Comparison of ENCODE assay signal across 19 cellular contexts in genomic region chr4:24417206-24417605, GRCh38.
DNase-seq lines count a peak whose midpoint lies in the region; ATAC-seq and TF ChIP-seq lines count a peak whose summit lies in the region.
"Had no signal": no experiment of that assay in that cellular context is flagged by ENCODE, and none has a peak within 500 bp of the region (broad histone marks: within the 10 kb centered on the region; RNA-seq: fewer than 3 reads in every experiment).

No MANE protein-coding gene starts in this region.

- ATAC-seq in heart left ventricle = no peak
- ATAC-seq in GM18511 (IDR thresholded peaks at IDR 0.05; ENCODE audit: unreplicated experiment) = no peak
- no peak for ATAC-seq in GM18517 (IDR thresholded peaks at IDR 0.05; ENCODE audit: unreplicated experiment)
- no peak for ATAC-seq in GM18858 (IDR thresholded peaks at IDR 0.05; ENCODE audit: unreplicated experiment)
- no peak for ATAC-seq in GM19324 (IDR thresholded peaks at IDR 0.05; ENCODE audit: low FRiP score, unreplicated experiment)

- no peak for TF ChIP-seq CTCF in left ventricle myocardium inferior (IDR thresholded peaks at IDR 0.05; ENCODE audit: borderline replicate concordance)
- TF ChIP-seq CTCF in heart left ventricle (IDR thresholded peaks at IDR 0.05) = no peak
- TF ChIP-seq CTCF in fibroblast of mammary gland (conservative IDR thresholded peaks at IDR 0.05; ENCODE audit: control insufficient read depth, insufficient read depth, low read depth, low read length) = no peak

- H3K4me1 ChIP-seq in left ventricle myocardium inferior (peaks cover 12% of the 10 kb centered on the region), heart left ventricle (peaks cover 0 to 7% (median 0%) of the 10 kb centered on the region in 12 donors)
- H3K4me1 ChIP-seq: Peyer's patch, SJCRH30 had no signal

- H3K36me3 ChIP-seq in left ventricle myocardium inferior (no peaks in the 10 kb centered on the region), heart left ventricle (no peaks in the 10 kb centered on the region)
- H3K36me3 ChIP-seq: Peyer's patch, SJCRH30 had no signal

- intact Hi-C loops in left ventricle myocardium inferior (cut with micrococcal nuclease) (no loop called here), heart left ventricle (cut with DNase I) (loop anchor here in 7 of 10 donors (5.0 to 10.0 kb wide), 11 partner anchors 162 to 1052 kb away; no protein-coding TSS in a partner anchor)

- H3K4me3 ChIP-seq in left ventricle myocardium inferior (no peak overlapping the region), heart left ventricle (no peak overlapping the region), fibroblast of mammary gland (ENCODE audit: control insufficient read depth, low read depth, low read length) (no peak overlapping the region)
- H3K4me3 ChIP-seq: Peyer's patch, SJCRH30 had no signal

- TF ChIP-seq POLR2A in heart left ventricle (IDR thresholded peaks at IDR 0.05) = no peak

- H3K27ac ChIP-seq in left ventricle myocardium inferior (replicated peaks) = peak overlapping the region; percentile 10
- no peak overlapping the region for H3K27ac ChIP-seq in heart left ventricle
- H3K27ac ChIP-seq: KMS-11, Peyer's patch, SJCRH30 had no signal

- H3K9me3 ChIP-seq in left ventricle myocardium inferior (replicated peaks) (no peaks in the 10 kb centered on the region), heart left ventricle (no peaks in the 10 kb centered on the region)
- H3K9me3 ChIP-seq: Peyer's patch, SJCRH30 had no signal

- DNase-seq in left ventricle myocardium inferior = no peak
- DNase-seq in heart left ventricle = no peak
- peak; percentile 29 for DNase-seq in fibroblast of mammary gland (ENCODE audit: low read depth)
- peak; percentile 15 for DNase-seq in renal cortical epithelial cell (ENCODE audit: low read depth)
- DNase-seq: DMS53, GDM1, MV-4-11, NCI-H1105 treated with DMSO at 0.1 percent for 48 hours, NCI-H2029 treated with DMSO at 0.1 percent for 48 hours, NCI-H226, NCI-H510A treated with DMSO at 0.1 percent for 48 hours, NCI-H748 treated with DMSO at 0.1 percent for 48 hours, Peyer's patch, SJCRH30 had no signal

- H3K27me3 ChIP-seq in left ventricle myocardium inferior (ENCODE audit: low read depth) (no peaks in the 10 kb centered on the region), heart left ventricle (no peaks in the 10 kb centered on the region)
- H3K27me3 ChIP-seq: Peyer's patch, SJCRH30 had no signal

Comparison
In these comparisons a context has a peak if more than half of its experiments do, and no peak if none do; other contexts are left out.
1. DNase-seq: peak in fibroblast of mammary gland (single experiment) and renal cortical epithelial cell (single experiment); none in left ventricle myocardium inferior (single experiment) and heart left ventricle (0 of 5).